In genomic region chr1:188343914-188344313, GRCh38 we compare ENCODE assay signal across 14 cellular contexts.
"Had no signal": no experiment of that assay in that cellular context is flagged by ENCODE, and none has a peak within 500 bp of the region (broad histone marks: within the 10 kb centered on the region; RNA-seq: fewer than 3 reads in every experiment).

No MANE protein-coding gene starts in this region.

- H3K9me3 ChIP-seq: gastroesophageal sphincter, tibial artery had no signal

- H3K27me3 ChIP-seq: breast epithelium, gastroesophageal sphincter, heart left ventricle, tibial artery had no signal

- H3K4me1 ChIP-seq: breast epithelium, gastroesophageal sphincter, heart left ventricle, left ventricle myocardium inferior, tibial artery had no signal

- H3K36me3 ChIP-seq: breast epithelium, gastroesophageal sphincter, heart left ventricle, left ventricle myocardium inferior, tibial artery had no signal

- H3K4me3 ChIP-seq: breast epithelium, coronary artery, gastroesophageal sphincter, heart left ventricle, left ventricle myocardium inferior, tibial artery had no signal

- ATAC-seq: gastroesophageal sphincter; heart left ventricle; stimulated activated naive CD8-positive, alpha-beta T cell treated with anti-CD3 and anti-CD28 coated beads, Interleukin-15, Interleukin-2, amounts not matched to agents 100 U/mL and 50 U/mL, for 24 hours had no signal

- DNase-seq: activated CD4-positive, alpha-beta T cell treated with anti-CD3 and anti-CD28 coated beads, Interleukin-2, amount 50 U/mL, for 48 hours; activated gamma-delta T cell; heart left ventricle; kidney glomerular epithelial cell; left ventricle myocardium inferior; mammary epithelial cell; retina; stimulated activated CD4-positive, alpha-beta T cell treated with anti-CD3 and anti-CD28 coated beads, Interleukin-2, amount 100 ng/mL, for 24 hours; stimulated activated naive CD8-positive, alpha-beta T cell treated with anti-CD3 and anti-CD28 coated beads, Interleukin-15, Interleukin-2, amounts not matched to agents 100 U/mL and 50 U/mL, for 24 hours; substantia nigra; tibial artery had no signal

- H3K27ac ChIP-seq: breast epithelium, coronary artery, gastroesophageal sphincter, heart left ventricle, left ventricle myocardium inferior, tibial artery had no signal
